In genomic region chrX:105781794-105782193, GRCh38 we compare ENCODE assay signal across 35 cellular contexts. TPM values are rescaled to one million over a fixed set of nuclear protein-coding genes. Genes with fewer than 3 reads are reported as not detected.
"Had no signal": no experiment of that assay in that cellular context is flagged by ENCODE, and none has a peak within 500 bp of the region (broad histone marks: within the 10 kb centered on the region; RNA-seq: fewer than 3 reads in every experiment).

No MANE protein-coding gene starts in this region.

- H3K36me3 ChIP-seq: ascending aorta, cardiac muscle cell had no signal

- H3K27me3 ChIP-seq: ascending aorta, cardiac muscle cell had no signal

- H3K9me3 ChIP-seq: ascending aorta had no signal

- H3K4me3 ChIP-seq: ascending aorta, cardiac muscle cell had no signal

- DNase-seq: activated B cell treated with CpG ODN at 0.5 μM for 24 hours; activated CD4-positive, alpha-beta memory T cell treated with anti-CD3 and anti-CD28 coated beads for 36 hours; activated CD4-positive, alpha-beta T cell treated with anti-CD3 and anti-CD28 coated beads for 4 hours; activated CD4-positive, alpha-beta T cell treated with anti-CD3 and anti-CD28 coated beads, Interleukin-2, amount 10 ng/mL, durations not matched to agents 24 days and 14 days; activated CD4-positive, alpha-beta T cell treated with anti-CD3 and anti-CD28 coated beads, Interleukin-2, amount 50 U/mL, for 1 hour; activated CD4-positive, alpha-beta T cell treated with anti-CD3 and anti-CD28 coated beads, Interleukin-2, amount 50 U/mL, for 4 hours; activated CD4-positive, CD25-positive, alpha-beta regulatory T cell treated with anti-CD3 and anti-CD28 coated beads, Interleukin-2, amount 50 U/mL, for 72 hours; activated CD8-positive, alpha-beta memory T cell treated with anti-CD3 and anti-CD28 coated beads, Interleukin-2, amount 50 U/mL, for 4 hours; activated CD8-positive, alpha-beta T cell treated with anti-CD3 and anti-CD28 coated beads for 36 hours; activated effector memory CD4-positive, alpha-beta T cell treated with anti-CD3 and anti-CD28 coated beads, Interleukin-2, amount 50 U/mL, for 16 hours; activated gamma-delta T cell treated with Interleukin-2 at 50 U/mL for 16 hours; activated naive CD4-positive, alpha-beta T cell; activated naive CD4-positive, alpha-beta T cell treated with anti-CD3 and anti-CD28 coated beads for 36 hours; activated naive CD4-positive, alpha-beta T cell treated with anti-CD3 and anti-CD28 coated beads, Interleukin-2, amount 50 U/mL, for 16 hours; activated naive CD8-positive, alpha-beta T cell treated with anti-CD3 and anti-CD28 coated beads for 36 hours; activated T-cell treated with anti-CD3 and anti-CD28 coated beads for 4 hours; activated T-cell treated with anti-CD3 and anti-CD28 coated beads, Interleukin-2, amount 50 U/mL, for 1 hour; activated T-cell treated with anti-CD3 and anti-CD28 coated beads, Interleukin-2, amount 50 U/mL, for 4 hours; activated T-cell treated with anti-CD3 and anti-CD28 coated beads, Interleukin-2, amount 50 U/mL, for 72 hours; amygdala; anterior cingulate cortex; caudate nucleus; SW 1271; T-helper 1 cell; T-helper 2 cell; T-helper 9 cell had no signal

- H3K27ac ChIP-seq: ascending aorta, cardiac muscle cell, VCaP had no signal

- H3K4me1 ChIP-seq: ascending aorta had no signal

- ATAC-seq: activated CD8-positive, alpha-beta T cell treated with anti-CD3 and anti-CD28 coated beads for 36 hours; activated naive CD4-positive, alpha-beta T cell treated with anti-CD3 and anti-CD28 coated beads, Interleukin-2, amount 50 U/mL, for 72 hours; activated T-cell treated with anti-CD3 and anti-CD28 coated beads, Interleukin-2, amount 50 U/mL, for 4 hours; activated T-cell treated with anti-CD3 and anti-CD28 coated beads, Interleukin-2, amount 50 U/mL, for 72 hours; activated T-helper 17 cell treated with anti-CD3 and anti-CD28 coated beads, Interleukin-2, amount 50 U/mL, for 72 hours had no signal

- FAIRE-seq: bronchial epithelial cell, TTC549 had no signal

RNA-seq across cellular contexts. Expression of gene NRK, which starts 40.5 kb away (rescaled TPM):
- total RNA-seq: activated B cell treated with CpG ODN at 0.5 μM for 24 hours; activated CD4-positive, alpha-beta memory T cell treated with anti-CD3 and anti-CD28 coated beads for 36 hours; activated CD4-positive, alpha-beta T cell treated with anti-CD3 and anti-CD28 coated beads, Interleukin-2, amount 10 ng/mL, durations not matched to agents 24 days and 14 days; activated CD8-positive, alpha-beta memory T cell treated with anti-CD3 and anti-CD28 coated beads for 36 hours; activated CD8-positive, alpha-beta T cell treated with anti-CD3 and anti-CD28 coated beads for 36 hours; activated naive CD4-positive, alpha-beta T cell treated with anti-CD3 and anti-CD28 coated beads for 36 hours; activated naive CD4-positive, alpha-beta T cell treated with anti-CD3 and anti-CD28 coated beads, Interleukin-2, amount 50 U/mL, for 72 hours; activated naive CD8-positive, alpha-beta T cell treated with anti-CD3 and anti-CD28 coated beads for 36 hours; activated T-cell treated with anti-CD3 and anti-CD28 coated beads, Interleukin-2, amount 50 U/mL, for 72 hours; activated T-helper 1 cell treated with anti-CD3 and anti-CD28 coated beads, Interleukin-12 subunit alpha, Interleukin-12 subunit beta, Interleukin-2, Interleukin-4 antibody, amounts not matched to agents 30 ng/mL and 10 ng/mL and 1 ng/mL, durations not matched to agents 14 hours and 24 hours and 36 hours; activated T-helper 17 cell treated with anti-CD3 and anti-CD28 coated beads, Interleukin-2, amount 50 U/mL, for 72 hours; bronchial epithelial cell had no signal
